25 cellular contexts compared by ENCODE assay signal in the genomic region with DNA sequence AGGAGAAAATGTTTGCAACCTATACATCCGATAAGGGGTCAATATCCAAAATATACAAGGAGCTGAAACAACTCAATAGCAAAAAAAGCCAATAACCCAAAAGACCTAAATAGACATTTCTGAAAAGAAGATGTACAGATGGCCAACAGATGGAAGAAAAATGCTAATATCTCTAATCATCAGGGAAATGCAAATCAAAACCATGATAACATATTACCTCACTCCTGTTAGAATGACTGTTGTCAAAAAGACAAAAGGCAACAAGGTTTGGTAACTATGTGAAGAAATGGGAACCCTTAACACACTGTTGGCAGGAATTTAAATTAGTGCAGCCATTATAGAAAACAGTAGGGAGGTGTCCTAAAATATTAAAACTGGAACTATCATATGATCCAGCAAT.
"Had no signal": no experiment of that assay in that cellular context is flagged by ENCODE, and none has a peak within 500 bp of the region (broad histone marks: within the 10 kb centered on the region; RNA-seq: fewer than 3 reads in every experiment).

No MANE protein-coding gene starts in this region.

- H3K27me3 Mint-ChIP-seq: activated CD8-positive, alpha-beta T cell treated with anti-CD3 and anti-CD28 coated beads for 36 hours; brain; progenitor cell of endocrine pancreas had no signal

- H3K9me3 ChIP-seq: colonic mucosa, testis, transverse colon had no signal

- H3K27ac ChIP-seq: cardiac muscle cell, colonic mucosa, skin epidermis, testis, transverse colon had no signal

- ATAC-seq: activated CD8-positive, alpha-beta T cell treated with anti-CD3 and anti-CD28 coated beads for 36 hours; activated naive CD4-positive, alpha-beta T cell treated with anti-CD3 and anti-CD28 coated beads, Interleukin-2, amount 50 U/mL, for 72 hours; left colon; sciatic nerve; stimulated activated naive CD8-positive, alpha-beta T cell treated with anti-CD3 and anti-CD28 coated beads, Interleukin-15, Interleukin-2, amounts not matched to agents 100 U/mL and 50 U/mL, for 24 hours had no signal

- H3K27me3 ChIP-seq: cardiac muscle cell, colonic mucosa, testis, transverse colon had no signal

- H3K27ac Mint-ChIP-seq: activated B cell treated with CpG ODN at 0.5 μM for 24 hours; activated CD8-positive, alpha-beta T cell treated with anti-CD3 and anti-CD28 coated beads for 36 hours; activated naive CD4-positive, alpha-beta T cell treated with anti-CD3 and anti-CD28 coated beads, Interleukin-2, amount 50 U/mL, for 72 hours; brain; nephron; progenitor cell of endocrine pancreas had no signal

- H3K4me1 ChIP-seq: colonic mucosa, testis had no signal

- H3K4me3 Mint-ChIP-seq: activated B cell treated with CpG ODN at 0.5 μM for 24 hours; activated CD8-positive, alpha-beta T cell treated with anti-CD3 and anti-CD28 coated beads for 36 hours; brain; nephron had no signal

- H3K36me3 Mint-ChIP-seq: activated naive CD4-positive, alpha-beta T cell treated with anti-CD3 and anti-CD28 coated beads, Interleukin-2, amount 50 U/mL, for 72 hours; brain had no signal

- DNase-seq: activated B cell treated with CpG ODN at 0.5 μM for 24 hours; activated CD4-positive, alpha-beta T cell treated with anti-CD3 and anti-CD28 coated beads, Interleukin-2, amount 50 U/mL, for 1 hour; activated CD8-positive, alpha-beta T cell treated with anti-CD3 and anti-CD28 coated beads for 36 hours; activated naive CD4-positive, alpha-beta T cell; activated T-cell treated with anti-CD3 and anti-CD28 coated beads, Interleukin-2, amount 50 U/mL, for 48 hours; anterior cingulate cortex; cerebellar nuclear complex; colonic mucosa; effector CD8-positive, alpha-beta T cell; kidney; left colon; mammary epithelial cell; stimulated activated CD4-positive, alpha-beta T cell treated with anti-CD3 and anti-CD28 coated beads, Interleukin-12 subunit alpha, Interleukin-12 subunit beta, amount 100 ng/mL, for 4 hours; stimulated activated CD4-positive, alpha-beta T cell treated with anti-CD3 and anti-CD28 coated beads, Interleukin-4, amount 100 ng/mL, for 1 hour; stimulated activated naive CD8-positive, alpha-beta T cell treated with anti-CD3 and anti-CD28 coated beads, Interleukin-15, Interleukin-2, amounts not matched to agents 100 U/mL and 50 U/mL, for 24 hours; T-helper 2 cell; testis; transverse colon had no signal

- H3K4me1 Mint-ChIP-seq: activated B cell treated with CpG ODN at 0.5 μM for 24 hours, brain had no signal

- H3K36me3 ChIP-seq: cardiac muscle cell, colonic mucosa, transverse colon had no signal

- H3K4me3 ChIP-seq: cardiac muscle cell, colonic mucosa, skin epidermis, testis, transverse colon had no signal

- H3K9me3 Mint-ChIP-seq: activated B cell treated with CpG ODN at 0.5 μM for 24 hours; activated CD8-positive, alpha-beta T cell treated with anti-CD3 and anti-CD28 coated beads for 36 hours; activated naive CD4-positive, alpha-beta T cell treated with anti-CD3 and anti-CD28 coated beads, Interleukin-2, amount 50 U/mL, for 72 hours; brain; nephron had no signal
